In genomic region chr3:40717471-40717870, GRCh38 we compare ENCODE assay signal across 26 cellular contexts.
"Had no signal": no experiment of that assay in that cellular context is flagged by ENCODE, and none has a peak within 500 bp of the region (broad histone marks: within the 10 kb centered on the region; RNA-seq: fewer than 3 reads in every experiment).

No MANE protein-coding gene starts in this region.

- H3K27ac Mint-ChIP-seq: activated CD4-positive, alpha-beta memory T cell treated with anti-CD3 and anti-CD28 coated beads for 36 hours; activated CD4-positive, alpha-beta T cell treated with anti-CD3 and anti-CD28 coated beads, Interleukin-2, amount 10 ng/mL, durations not matched to agents 7 days and 5 days; activated naive CD4-positive, alpha-beta T cell treated with anti-CD3 and anti-CD28 coated beads for 36 hours; activated naive CD8-positive, alpha-beta T cell; brain; T-helper 1 cell treated with Interleukin-12 subunit alpha and Interleukin-12 subunit beta and Interleukin-4 antibody, amounts not matched to agents 30 μg/mL and 1 μg/mL, for 36 hours had no signal

- H3K27ac ChIP-seq: SJSA1 had no signal

- H3K36me3 Mint-ChIP-seq: activated CD4-positive, alpha-beta memory T cell treated with anti-CD3 and anti-CD28 coated beads for 36 hours; activated naive CD8-positive, alpha-beta T cell; brain had no signal

- H3K36me3 ChIP-seq: SJSA1 had no signal

- ATAC-seq: activated T-cell treated with anti-CD3 and anti-CD28 coated beads, Interleukin-2, amount 50 U/mL, for 4 hours; K562; PC-3; SK-N-SH treated with all-trans-retinoic acid at 6 μM for 48 hours had no signal

- H3K4me3 Mint-ChIP-seq: activated CD4-positive, alpha-beta memory T cell treated with anti-CD3 and anti-CD28 coated beads for 36 hours; activated CD4-positive, alpha-beta T cell treated with anti-CD3 and anti-CD28 coated beads, Interleukin-2, amount 10 ng/mL, durations not matched to agents 7 days and 5 days; activated naive CD4-positive, alpha-beta T cell treated with anti-CD3 and anti-CD28 coated beads for 36 hours; activated naive CD8-positive, alpha-beta T cell; activated T-cell treated with anti-CD3 and anti-CD28 coated beads, Interleukin-2, amount 50 U/mL, for 4 hours; brain; T-helper 1 cell treated with Interleukin-12 subunit alpha and Interleukin-12 subunit beta and Interleukin-4 antibody, amounts not matched to agents 30 μg/mL and 1 μg/mL, for 36 hours had no signal

- H3K9me3 Mint-ChIP-seq: activated CD4-positive, alpha-beta memory T cell treated with anti-CD3 and anti-CD28 coated beads for 36 hours; activated CD4-positive, alpha-beta T cell treated with anti-CD3 and anti-CD28 coated beads, Interleukin-2, amount 10 ng/mL, durations not matched to agents 7 days and 5 days; activated naive CD4-positive, alpha-beta T cell treated with anti-CD3 and anti-CD28 coated beads for 36 hours; activated T-cell treated with anti-CD3 and anti-CD28 coated beads, Interleukin-2, amount 50 U/mL, for 4 hours; brain; T-helper 1 cell treated with Interleukin-12 subunit alpha and Interleukin-12 subunit beta and Interleukin-4 antibody, amounts not matched to agents 30 μg/mL and 1 μg/mL, for 36 hours had no signal

- H3K4me3 ChIP-seq: K562, SJSA1 had no signal

- H3K27me3 ChIP-seq: SJSA1 had no signal

- H3K4me1 ChIP-seq: SJSA1 had no signal

- DNase-seq: activated CD4-positive, alpha-beta memory T cell treated with anti-CD3 and anti-CD28 coated beads for 36 hours; activated CD4-positive, alpha-beta T cell treated with anti-CD3 and anti-CD28 coated beads, Interleukin-2, amount 10 ng/mL, durations not matched to agents 7 days and 5 days; activated CD4-positive, CD25-positive, alpha-beta regulatory T cell; activated CD8-positive, alpha-beta memory T cell treated with anti-CD3 and anti-CD28 coated beads for 24 hours; activated gamma-delta T cell; activated naive CD4-positive, alpha-beta T cell treated with anti-CD3 and anti-CD28 coated beads for 36 hours; activated T-cell treated with anti-CD3 and anti-CD28 coated beads, Interleukin-2, amount 50 U/mL, for 4 hours; amygdala; Karpas-422; NCI-H1048; NCI-H146; NCI-H187 treated with DMSO at 0.1 percent for 48 hours; NCI-H2081 treated with DMSO at 0.1 percent for 48 hours; NCI-H345; NCI-H510A treated with DMSO at 0.1 percent for 48 hours; NCI-H69; NK-92 treated with Interleukin-12 subunit alpha and Interleukin-12 subunit beta, amount 100 ng/mL, for 24 hours; PC-3; SHP77; SW 1271 had no signal

- H3K9me3 ChIP-seq: SJSA1 had no signal

- H3K27me3 Mint-ChIP-seq: brain had no signal
